In genomic region chr4:140092094-140092820, GRCh38 we compare ENCODE assay signal across 8 cellular contexts.
DNase-seq lines count a peak whose midpoint lies in the region; ATAC-seq and TF ChIP-seq lines count a peak whose summit lies in the region.

No MANE protein-coding gene starts in this region.

- no peak overlapping the region for H3K27ac ChIP-seq in AG04450 (ENCODE audit: low read depth, low read length)

- intact Hi-C loops in natural killer cell (cut with micrococcal nuclease): no loop called here

- no peaks in the 10 kb centered on the region for H3K9me3 Mint-ChIP-seq in natural killer cell

- H3K27ac Mint-ChIP-seq in natural killer cell: no peak overlapping the region

- ATAC-seq in esophagus mucosa (peak; percentile 37), natural killer cell (no peak), HG03442 (IDR thresholded peaks at IDR 0.05; ENCODE audit: unreplicated experiment) (no peak)

- POLR2A ChIA-PET in AG04450 (lab: Yijun Ruan, JAX): no interaction called here

- no peaks in the 10 kb centered on the region for H3K27me3 ChIP-seq in AG04450 (ENCODE audit: control insufficient read depth, insufficient read depth, low read length)

- CTCF ChIA-PET in AG04450 (lab: Charles Lee): no interaction called here

- H3K36me3 Mint-ChIP-seq in natural killer cell: no peaks in the 10 kb centered on the region

- no peaks in the 10 kb centered on the region for H3K9me3 ChIP-seq in AG04450 (ENCODE audit: control insufficient read depth, insufficient read depth, low read length)

- peaks cover 36 to 55% of the 10 kb centered on the region in 2 donors for H3K27me3 Mint-ChIP-seq in natural killer cell (ENCODE audit: low read depth in 2 of 2)

- DNase-seq in AG04450 (ENCODE audit: low read depth, low spot score): no peak
- DNase-seq in HuH-7 (ENCODE audit: low spot score): peak; percentile 27
- DNase-seq in RPMI7951 (ENCODE audit: low read depth): peak; percentile 74
- no peak for DNase-seq in natural killer cell
- DNase-seq in AG08395 (ENCODE audit: low spot score): no peak
- DNase-seq in ureter (ENCODE audit: low spot score): no peak

- peak overlapping the region; percentile 42 for H3K4me3 ChIP-seq in AG04450 (ENCODE audit: low read depth, low read length)

- TF ChIP-seq CTCF in AG04450 (IDR thresholded peaks at IDR 0.05; ENCODE audit: low read depth, low read length) (no peak), natural killer cell (IDR thresholded peaks at IDR 0.05) (no peak)

- H3K4me3 Mint-ChIP-seq in natural killer cell: peak overlapping the region; percentile 21

- peaks cover 24 to 25% of the 10 kb centered on the region in 2 donors for H3K4me1 Mint-ChIP-seq in natural killer cell

Comparison
In these comparisons a context has a peak if more than half of its experiments do, and no peak if none do; other contexts are left out.
1. DNase-seq: peak in HuH-7 (single experiment) and RPMI7951 (single experiment); none in AG04450 (single experiment), natural killer cell (single experiment), AG08395 (single experiment) and ureter (single experiment).